1 cellular context compared by ENCODE assay signal in the genomic region with DNA sequence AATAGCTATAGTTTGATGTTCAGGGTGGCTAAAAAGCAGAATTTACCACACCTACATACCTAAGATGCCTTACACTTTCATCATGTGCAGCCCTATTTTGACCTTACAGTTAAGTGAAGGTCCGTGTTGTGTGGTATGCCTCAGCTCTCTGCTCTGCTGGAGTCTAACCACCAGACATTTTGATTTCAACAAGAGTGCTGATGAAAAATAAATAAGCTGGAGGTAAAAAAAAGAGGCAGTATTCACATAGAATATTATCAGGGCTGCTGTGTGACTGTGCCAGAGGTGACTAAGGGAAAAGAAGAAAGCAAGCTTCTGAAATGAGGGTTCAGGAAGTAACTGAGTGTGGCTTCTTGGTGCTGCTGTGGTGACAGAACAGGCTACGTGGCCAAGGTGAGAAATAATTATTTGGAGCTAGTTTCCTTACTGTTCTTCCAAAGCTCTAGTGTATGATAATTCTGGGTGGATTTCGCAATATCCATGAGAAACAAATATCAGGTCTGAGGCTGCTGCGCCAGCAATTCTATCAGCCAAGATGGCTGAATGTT.
TF ChIP-seq lines count a peak whose summit lies in the region.

No MANE protein-coding gene starts in this region.

TF ChIP-seq in GM23338, 12 proteins besides CTCF, POLR2A, EP300 and RAD21 (continued from another document):
- no peak for TF ChIP-seq ZNF462 (CRISPR knock-in tag; IDR thresholded peaks at IDR 0.05)
- TF ChIP-seq ZNF331 (CRISPR knock-in tag; IDR thresholded peaks at IDR 0.05; ENCODE audit: low read depth), result no peak
- TF ChIP-seq EZH2 (IDR thresholded peaks at IDR 0.05; ENCODE audit: low read depth, unreplicated experiment), result no peak
- TF ChIP-seq POLR2AphosphoS5 (IDR thresholded peaks at IDR 0.05; ENCODE audit: low read depth), result no peak
